13 cellular contexts compared by ENCODE assay signal in the genomic region with DNA sequence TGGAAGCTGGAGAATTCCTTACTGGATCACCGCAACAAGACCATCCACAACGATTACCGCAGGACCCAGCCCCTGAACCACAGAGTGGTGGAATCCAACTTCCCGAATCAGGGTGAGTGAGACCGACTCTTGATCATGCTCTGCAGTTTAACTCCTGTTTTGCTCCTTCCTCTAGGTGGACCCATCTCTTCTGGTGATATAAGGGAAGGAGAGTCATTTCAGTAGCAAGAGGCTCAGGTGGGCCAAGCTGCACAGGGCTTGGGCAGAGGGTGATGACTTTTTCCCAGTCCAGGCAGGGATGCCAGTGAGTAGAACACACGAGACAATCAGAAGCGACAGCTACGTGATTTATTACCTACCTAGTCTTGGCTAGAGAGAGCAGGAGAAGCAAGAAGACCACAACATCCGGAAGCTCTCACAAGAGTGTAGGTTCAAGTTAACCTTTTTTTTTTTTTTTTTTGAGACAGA. TPM values are rescaled to one million over a fixed set of nuclear protein-coding genes. Genes with fewer than 3 reads are reported as not detected.
A peak's percentile ranks its signal among the peaks of the same experiment; 100 is the strongest.
DNase-seq lines count a peak whose midpoint lies in the region; ATAC-seq, FAIRE-seq and TF ChIP-seq lines count a peak whose summit lies in the region.
"Had no signal": no experiment of that assay in that cellular context is flagged by ENCODE, and none has a peak within 500 bp of the region (broad histone marks: within the 10 kb centered on the region; RNA-seq: fewer than 3 reads in every experiment).

No MANE protein-coding gene starts in this region.

- H2AFZ ChIP-seq in GM23338, result peak overlapping the region; percentile 59; the same call in 1 of the 2 replicates
- H2AFZ ChIP-seq in HepG2 (ENCODE audit: low read length), result no peak overlapping the region
- H2AFZ ChIP-seq: PC-9 had no signal

- H3K79me2 ChIP-seq in GM23338 (replicated peaks; ENCODE audit: insufficient read depth) (no peaks in the 10 kb centered on the region), HepG2 (ENCODE audit: insufficient read depth, low read length) (no peaks in the 10 kb centered on the region)

- peaks cover 41% of the 10 kb centered on the region for H3K4me1 Mint-ChIP-seq in CD8-positive, alpha-beta T cell (ENCODE audit: low read depth)
- H3K4me1 Mint-ChIP-seq in GM23338, result no peaks in the 10 kb centered on the region
- no peaks in the 10 kb centered on the region for H3K4me1 Mint-ChIP-seq in WTC11
- H3K4me1 Mint-ChIP-seq in effector memory CD8-positive, alpha-beta T cell (ENCODE audit: low read depth in 2 of 2), result peaks cover 13 to 15% of the 10 kb centered on the region in 2 donors
- H3K4me1 Mint-ChIP-seq in CD14-positive monocyte, result peaks cover 11% of the 10 kb centered on the region

- H3K9me3 ChIP-seq in CD8-positive, alpha-beta T cell (ENCODE audit: low read length), result no peaks in the 10 kb centered on the region
- H3K9me3 ChIP-seq in HepG2 (ENCODE audit: low read length) (no peaks in the 10 kb centered on the region), body of pancreas (no peaks in the 10 kb centered on the region)

- H3K9me3 Mint-ChIP-seq in CD8-positive, alpha-beta T cell, result no peaks in the 10 kb centered on the region
- H3K9me3 Mint-ChIP-seq in GM23338, result no peaks in the 10 kb centered on the region; the same call in 2 of the 3 replicates
- no peaks in the 10 kb centered on the region for H3K9me3 Mint-ChIP-seq in WTC11
- H3K9me3 Mint-ChIP-seq in effector memory CD8-positive, alpha-beta T cell, result no peaks in the 10 kb centered on the region
- peaks cover 0 to 3% (median 0%) of the 10 kb centered on the region in 7 donors for H3K9me3 Mint-ChIP-seq in CD14-positive monocyte

- CTCF ChIA-PET in CD8-positive, alpha-beta T cell (lab: Charles Lee), result interaction anchor here (1.0 to 4.1 kb wide), 11 partner anchors 8 to 109 kb away, joined by 3 to 31 read pairs (median 6); no protein-coding TSS in a partner anchor
- CTCF ChIA-PET in WTC11 (lab: Charles Lee) (interaction anchor here (0.6 to 1.6 kb wide), 6 partner anchors 8 to 251 kb away, joined by 3 to 9 read pairs (median 4); no protein-coding TSS in a partner anchor), HepG2 (lab: Yijun Ruan, JAX; ENCODE audit: low intra/inter-chr PET ratio, low total read pairs) (no interaction called here)

- no peak for TF ChIP-seq EP300 in HepG2 (IDR thresholded peaks at IDR 0.05; ENCODE audit: low read depth in 2 of 2, low read length in 2 of 2)
- no peak for TF ChIP-seq EP300 in HepG2 (CRISPR knock-in tag; IDR thresholded peaks at IDR 0.05; ENCODE audit: borderline replicate concordance)

- peak overlapping the region; percentile 81 for H3K27ac ChIP-seq in CD8-positive, alpha-beta T cell (ENCODE audit: low read depth, low read length)
- H3K27ac ChIP-seq in GM23338 (ENCODE audit: low read depth) (no peak overlapping the region), HepG2 (ENCODE audit: extremely low read length, insufficient read depth, low read length) (no peak overlapping the region), body of pancreas (no peak overlapping the region)
- H3K27ac ChIP-seq: C4-2B, left ventricle myocardium inferior, PC-9 had no signal

- no peak overlapping the region for H3K9ac ChIP-seq in HepG2 (ENCODE audit: insufficient read depth, low read depth, low read length)

- peak in 5 of 7 experiments; percentile 17 to 73 (median 51) for DNase-seq in CD8-positive, alpha-beta T cell
- DNase-seq in GM23338 (ENCODE audit: low spot score) (no peak), WTC11 (ENCODE audit: low spot score) (no peak), HepG2 (ENCODE audit: low spot score) (no peak), CD14-positive monocyte (ENCODE audit: low spot score) (no peak), NCI-H1417 treated with DMSO at 0.1 percent for 48 hours (lab: John Stamatoyannopoulos, UW) (no peak), body of pancreas (no peak)
- peak; percentile 11 to 28 (median 15) for DNase-seq in effector memory CD8-positive, alpha-beta T cell
- DNase-seq: left ventricle myocardium inferior, NCI-H1694, PC-9 had no signal

- no TSS peak for BruUV-seq in HepG2 (replicated peaks; lab: Mats Ljungman, UMichigan)

- peaks cover 22% of the 10 kb centered on the region for H3K4me1 ChIP-seq in CD8-positive, alpha-beta T cell (ENCODE audit: insufficient read depth, low read length)
- H3K4me1 ChIP-seq in GM23338 (ENCODE audit: insufficient read depth) (no peaks in the 10 kb centered on the region), HepG2 (ENCODE audit: insufficient read depth, low read length) (no peaks in the 10 kb centered on the region), body of pancreas (no peaks in the 10 kb centered on the region)
- H3K4me1 ChIP-seq: left ventricle myocardium inferior had no signal

- no peaks in the 10 kb centered on the region for H3K9me2 ChIP-seq in GM23338 (ENCODE audit: insufficient read depth)

- no peaks in the 10 kb centered on the region for H4K20me1 ChIP-seq in GM23338 (replicated peaks; ENCODE audit: insufficient read depth)
- H4K20me1 ChIP-seq in HepG2 (ENCODE audit: insufficient read depth, low read length), result no peaks in the 10 kb centered on the region

- no peaks in the 10 kb centered on the region for H3F3A ChIP-seq in GM23338 (replicated peaks; ENCODE audit: low read depth)

- H3K36me3 Mint-ChIP-seq in CD8-positive, alpha-beta T cell, result peaks cover 37% of the 10 kb centered on the region
- H3K36me3 Mint-ChIP-seq in GM23338 (ENCODE audit: low read depth) (no peaks in the 10 kb centered on the region), WTC11 (no peaks in the 10 kb centered on the region), CD14-positive monocyte (no peaks in the 10 kb centered on the region)
- H3K36me3 Mint-ChIP-seq in effector memory CD8-positive, alpha-beta T cell (ENCODE audit: insufficient read depth), result no peaks in the 10 kb centered on the region

- peak; percentile 79 for ATAC-seq in CD8-positive, alpha-beta T cell
- ATAC-seq in GM23338, result no peak
- peak; percentile 43; the same call in 1 of the 2 replicates for ATAC-seq in WTC11
- peak; percentile 97 for ATAC-seq in effector memory CD8-positive, alpha-beta T cell (replicated peaks)
- no peak for ATAC-seq in HepG2
- no peak for ATAC-seq in body of pancreas

- H3K4me2 ChIP-seq in GM23338 (no peak overlapping the region), HepG2 (ENCODE audit: low read depth, low read length) (no peak overlapping the region)
- H3K4me2 ChIP-seq: PC-9 had no signal

- peak overlapping the region; percentile 77 for H3K4me3 ChIP-seq in CD8-positive, alpha-beta T cell (ENCODE audit: low read depth, low read length)
- H3K4me3 ChIP-seq in GM23338 (no peak overlapping the region), HepG2 (replicated peaks in 1 of 3; ENCODE audit: insufficient read depth in 1 of 3, low read depth in 2 of 3, low read length in 3 of 3) (no peak overlapping the region), body of pancreas (no peak overlapping the region)
- H3K4me3 ChIP-seq: left ventricle myocardium inferior, PC-9 had no signal

- H3K27ac Mint-ChIP-seq in CD8-positive, alpha-beta T cell, result peak overlapping the region; percentile 100
- no peak overlapping the region for H3K27ac Mint-ChIP-seq in GM23338
- H3K27ac Mint-ChIP-seq in WTC11, result peak overlapping the region; percentile 59
- peak overlapping the region in 1 of 2 donors; percentile 70 for H3K27ac Mint-ChIP-seq in effector memory CD8-positive, alpha-beta T cell
- H3K27ac Mint-ChIP-seq in CD14-positive monocyte, result peak overlapping the region in 2 of 7 donors; percentile 26 to 58

- TF ChIP-seq POLR2A in HepG2 (IDR thresholded peaks at IDR 0.05; ENCODE audit: insufficient read depth in 1 of 2, low read depth in 2 of 2, low read length in 2 of 2), result no peak
- TF ChIP-seq POLR2A in body of pancreas (IDR thresholded peaks at IDR 0.05), result no peak

- no peaks in the 10 kb centered on the region for H3K27me3 ChIP-seq in CD8-positive, alpha-beta T cell (ENCODE audit: insufficient read depth, low read length)
- no peaks in the 10 kb centered on the region for H3K27me3 ChIP-seq in GM23338 (ENCODE audit: insufficient read depth)
- peaks cover 3 to 5% of the 10 kb centered on the region in 2 experiments; a peak in 3 of 5 replicates for H3K27me3 ChIP-seq in HepG2 (ENCODE audit: control insufficient read depth in 1 of 2, insufficient read depth in 2 of 2, low read length in 2 of 2)
- no peaks in the 10 kb centered on the region for H3K27me3 ChIP-seq in body of pancreas

- peak overlapping the region; percentile 100 for H3K4me3 Mint-ChIP-seq in CD8-positive, alpha-beta T cell
- H3K4me3 Mint-ChIP-seq in GM23338 (no peak overlapping the region), WTC11 (no peak overlapping the region), CD14-positive monocyte (peak overlapping the region in 1 of 2 donors; percentile 37)
- H3K4me3 Mint-ChIP-seq in effector memory CD8-positive, alpha-beta T cell, result peak overlapping the region; percentile 67 to 75

- 31% methylated on average over 9 of the region's 9 CpGs for WGBS in HepG2 (ENCODE audit: low lambda C conversion rate)
- 58 to 79% methylated on average over 8 to 9 of the region's 9 CpGs for WGBS in body of pancreas, 2 donors

- TF ChIP-seq CTCF in CD8-positive, alpha-beta T cell (IDR thresholded peaks at IDR 0.05), result no peak
- TF ChIP-seq CTCF in GM23338 (conservative IDR thresholded peaks at IDR 0.05; ENCODE audit: low read depth in 2 of 2) (0 out of 4 replicates have a peak, but pooled peaks of 1 of the 2 experiments have one; percentile 7), WTC11 (IDR thresholded peaks at IDR 0.05) (no peak), HepG2 (CRISPR knock-in tag; IDR thresholded peaks at IDR 0.05) (no peak), CD14-positive monocyte (IDR thresholded peaks at IDR 0.05) (no peak), body of pancreas (IDR thresholded peaks at IDR 0.05) (no peak)

- in situ Hi-C loops in HepG2 (cut with HindIII; ENCODE audit: extremely low pct_ligation_motif_present, low pct_unique_long_range_greater_than_20kb), result no loop called here

- no peaks in the 10 kb centered on the region for H3K36me3 ChIP-seq in CD8-positive, alpha-beta T cell (ENCODE audit: insufficient read depth, low read length)
- no peaks in the 10 kb centered on the region for H3K36me3 ChIP-seq in GM23338 (ENCODE audit: insufficient read depth)
- no peaks in the 10 kb centered on the region for H3K36me3 ChIP-seq in HepG2 (replicated peaks in 1 of 2; ENCODE audit: control insufficient read depth in 1 of 2, insufficient read depth in 2 of 2, low read length in 2 of 2)
- H3K36me3 ChIP-seq in body of pancreas (replicated peaks in 1 of 2; ENCODE audit: insufficient read depth in 1 of 2, low read depth in 2 of 2), result no peaks in the 10 kb centered on the region
- H3K36me3 ChIP-seq: left ventricle myocardium inferior had no signal

- POLR2A ChIA-PET in CD8-positive, alpha-beta T cell (lab: Charles Lee), result interaction anchor here (0.7 to 2.7 kb wide), 17 partner anchors 8 to 1807 kb away, joined by 3 to 20 read pairs (median 6); a partner anchor contains a TSS
- POLR2A ChIA-PET in WTC11 (lab: Charles Lee), result interaction anchor here (0.6 kb wide), 2 partner anchors 23 to 380 kb away, joined by 3 read pairs; no protein-coding TSS in a partner anchor
- POLR2A ChIA-PET in HepG2 (lab: Yijun Ruan, JAX), result no interaction called here

- no peaks in the 10 kb centered on the region for H3K27me3 Mint-ChIP-seq in CD8-positive, alpha-beta T cell (ENCODE audit: low read depth)
- H3K27me3 Mint-ChIP-seq in GM23338 (ENCODE audit: insufficient read depth, low read depth, poor library complexity) (peaks cover 2% of the 10 kb centered on the region), WTC11 (ENCODE audit: low read depth) (no peaks in the 10 kb centered on the region), CD14-positive monocyte (ENCODE audit: low read depth in 3 of 3) (peaks cover 8 to 18% (median 12%) of the 10 kb centered on the region in 3 donors)
- H3K27me3 Mint-ChIP-seq in effector memory CD8-positive, alpha-beta T cell, result peaks cover 0 to under 1% of the 10 kb centered on the region in 2 donors

- no peak for FAIRE-seq in HepG2 (lab: Jason Lieb, UNC)
- FAIRE-seq: bronchial epithelial cell had no signal

- intact Hi-C loops in CD8-positive, alpha-beta T cell (cut with DNase I, micrococcal nuclease), result loop anchor here (1.0 to 2.0 kb wide), 7 partner anchors 16 to 53 kb away; no protein-coding TSS in a partner anchor
- intact Hi-C loops in HepG2 (cut with micrococcal nuclease; ENCODE audit: unreplicated experiment), result no loop called here
- intact Hi-C loops in CD14-positive monocyte (cut with micrococcal nuclease), result no loop called here
- intact Hi-C loops in body of pancreas (cut with DNase I), result no loop called here

- TF ChIP-seq RAD21 in HepG2 (CRISPR knock-in tag; IDR thresholded peaks at IDR 0.05), result no peak

RNA-seq across cellular contexts. Expression of a gene that starts 25.2 kb away (rescaled TPM):
- 1 to 10 TPM; 1.6 to 2.4 TPM for total RNA-seq in CD8-positive, alpha-beta T cell
- total RNA-seq in GM23338 (2014; rRNA removed; shearing (Covaris generic)), result not detected in 2 replicates
- polyA plus RNA-seq in GM23338 (2016; fragmentation: Nextera tagmentation; extraction: Ambion mirVana) (not detected in 2 replicates), HepG2 (2011; rRNA removed) (not detected in 2 replicates), CD14-positive monocyte (not detected)
- total RNA-seq in WTC11 (2021) (0.11 TPM in 1 of 3 replicates, not detected in the others), HepG2 (2016; rRNA removed; fragmentation: Illumina TruSeq; extraction: Trizol) (not detected in 2 replicates), body of pancreas (not detected)
- total RNA-seq in HepG2 (2016; cell fraction: cytosol; rRNA removed; fragmentation: Illumina TruSeq; extraction: Trizol; ENCODE audit: low read depth), result not detected in 2 replicates
- not detected in 2 replicates for total RNA-seq in HepG2 (2016; cell fraction: insoluble cytoplasmic fraction; rRNA removed; fragmentation: Illumina TruSeq; extraction: Trizol)
- total RNA-seq in HepG2 (2016; cell fraction: membrane; rRNA removed; fragmentation: Illumina TruSeq; extraction: Trizol), result not detected in 2 replicates
- not detected in 2 replicates for total RNA-seq in HepG2 (2016; cell fraction: nucleus; rRNA removed; fragmentation: Illumina TruSeq; extraction: Trizol)
- not detected in 2 replicates for polyA plus RNA-seq in HepG2 (2011; cell fraction: cytosol; rRNA removed)
- not detected in 2 replicates for polyA plus RNA-seq in HepG2 (2011; cell fraction: nucleus; rRNA removed)
- polyA plus RNA-seq in HepG2 (2012), result not detected in 2 replicates
- not detected in 2 replicates for polyA plus RNA-seq in HepG2 (2016; cell fraction: cytosol; fragmentation: Illumina TruSeq; extraction: Trizol; ENCODE audit: low read depth)
- polyA plus RNA-seq in HepG2 (2016; cell fraction: insoluble cytoplasmic fraction; fragmentation: Illumina TruSeq; extraction: Trizol; ENCODE audit: low read depth), result not detected in 2 replicates
- not detected in 2 replicates for polyA plus RNA-seq in HepG2 (2016; cell fraction: membrane; fragmentation: Illumina TruSeq; extraction: Trizol; ENCODE audit: low read depth)
- polyA plus RNA-seq in HepG2 (2016; cell fraction: nucleus; fragmentation: Illumina TruSeq; extraction: Trizol; ENCODE audit: insufficient read depth, low read depth), result not detected in 2 replicates
- not detected in 2 replicates for polyA minus RNA-seq in HepG2 (2011; rRNA and poly(A)+ RNA removed; ENCODE audit: low replicate concordance)
- polyA minus RNA-seq in HepG2 (2011; cell fraction: cytosol; rRNA and poly(A)+ RNA removed), result not detected in 2 replicates
- polyA minus RNA-seq in HepG2 (2011; cell fraction: nucleus; rRNA and poly(A)+ RNA removed), result not detected in 2 replicates
- total RNA-seq: bronchial epithelial cell, left ventricle myocardium inferior, PC-9 had no signal

RNA-seq across cellular contexts. Expression of a gene that starts 55.3 kb away (rescaled TPM):
- total RNA-seq in CD8-positive, alpha-beta T cell, result not detected
- total RNA-seq in GM23338 (2014; rRNA removed; shearing (Covaris generic)), result not detected in 2 replicates
- polyA plus RNA-seq in GM23338 (2016; fragmentation: Nextera tagmentation; extraction: Ambion mirVana) (not detected in 2 replicates), HepG2 (2011; rRNA removed) (not detected in 2 replicates), CD14-positive monocyte (not detected)
- total RNA-seq in WTC11 (2021) (not detected in 3 replicates), HepG2 (2016; rRNA removed; fragmentation: Illumina TruSeq; extraction: Trizol) (not detected in 2 replicates), body of pancreas (not detected)
- total RNA-seq in HepG2 (2016; cell fraction: cytosol; rRNA removed; fragmentation: Illumina TruSeq; extraction: Trizol; ENCODE audit: low read depth), result not detected in 2 replicates
- not detected in 2 replicates for total RNA-seq in HepG2 (2016; cell fraction: insoluble cytoplasmic fraction; rRNA removed; fragmentation: Illumina TruSeq; extraction: Trizol)
- not detected in 2 replicates for total RNA-seq in HepG2 (2016; cell fraction: membrane; rRNA removed; fragmentation: Illumina TruSeq; extraction: Trizol)
- not detected in 2 replicates for total RNA-seq in HepG2 (2016; cell fraction: nucleus; rRNA removed; fragmentation: Illumina TruSeq; extraction: Trizol)
- not detected in 2 replicates for polyA plus RNA-seq in HepG2 (2011; cell fraction: cytosol; rRNA removed)
- polyA plus RNA-seq in HepG2 (2011; cell fraction: nucleus; rRNA removed), result not detected in 2 replicates
- polyA plus RNA-seq in HepG2 (2012), result not detected in 2 replicates
- polyA plus RNA-seq in HepG2 (2016; cell fraction: cytosol; fragmentation: Illumina TruSeq; extraction: Trizol; ENCODE audit: low read depth), result not detected in 2 replicates
- not detected in 2 replicates for polyA plus RNA-seq in HepG2 (2016; cell fraction: insoluble cytoplasmic fraction; fragmentation: Illumina TruSeq; extraction: Trizol; ENCODE audit: low read depth)
- polyA plus RNA-seq in HepG2 (2016; cell fraction: membrane; fragmentation: Illumina TruSeq; extraction: Trizol; ENCODE audit: low read depth), result not detected in 2 replicates
- not detected in 2 replicates for polyA plus RNA-seq in HepG2 (2016; cell fraction: nucleus; fragmentation: Illumina TruSeq; extraction: Trizol; ENCODE audit: insufficient read depth, low read depth)
- polyA minus RNA-seq in HepG2 (2011; rRNA and poly(A)+ RNA removed; ENCODE audit: low replicate concordance), result not detected in 2 replicates
- not detected in 2 replicates for polyA minus RNA-seq in HepG2 (2011; cell fraction: cytosol; rRNA and poly(A)+ RNA removed)
- not detected in 2 replicates for polyA minus RNA-seq in HepG2 (2011; cell fraction: nucleus; rRNA and poly(A)+ RNA removed)
- total RNA-seq: bronchial epithelial cell, left ventricle myocardium inferior, PC-9 had no signal

Comparison
In these comparisons a context has a peak if more than half of its experiments do, and no peak if none do; other contexts are left out.
1. ATAC-seq: peak in CD8-positive, alpha-beta T cell (single experiment), WTC11 (single experiment) and effector memory CD8-positive, alpha-beta T cell (single experiment); none in GM23338 (single experiment), HepG2 (single experiment) and body of pancreas (single experiment).
2. DNase-seq: peak in CD8-positive, alpha-beta T cell (5 of 7) and effector memory CD8-positive, alpha-beta T cell (3 of 3); none in GM23338 (single experiment), WTC11 (single experiment), HepG2 (single experiment), CD14-positive monocyte (single experiment), NCI-H1417 treated with DMSO at 0.1 percent for 48 hours (single experiment) and body of pancreas (0 of 4).
3. H3K4me3 Mint-ChIP-seq: peak in CD8-positive, alpha-beta T cell (single experiment) and effector memory CD8-positive, alpha-beta T cell (2 of 2); none in GM23338 (single experiment) and WTC11 (single experiment).
4. intact Hi-C loops: an anchor here in CD8-positive, alpha-beta T cell (1.0 to 2.0 kb wide); none called in HepG2, CD14-positive monocyte and body of pancreas.